ENCODE assay signal across 27 cellular contexts in the genomic region with DNA sequence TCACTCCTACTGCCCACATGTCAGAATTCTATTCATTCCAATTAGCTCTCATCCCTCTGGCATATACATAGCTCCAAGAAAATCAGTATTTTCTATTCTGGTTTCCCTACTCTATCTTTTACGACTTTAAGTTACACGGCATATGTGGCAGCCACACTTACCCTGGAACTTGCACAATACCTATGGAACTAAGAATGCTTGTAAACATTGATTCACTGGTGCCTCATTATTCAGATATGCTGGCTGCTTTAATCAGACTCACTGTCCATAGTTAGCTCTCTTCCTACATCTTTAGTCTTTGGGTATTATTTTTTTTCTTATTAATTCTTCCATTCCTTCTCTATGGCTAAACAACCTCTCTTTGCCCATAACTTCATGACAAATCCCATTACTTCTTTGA.
DNase-seq lines count a peak whose midpoint lies in the region; ATAC-seq and TF ChIP-seq lines count a peak whose summit lies in the region.
"Had no signal": no experiment of that assay in that cellular context is flagged by ENCODE, and none has a peak within 500 bp of the region (broad histone marks: within the 10 kb centered on the region; RNA-seq: fewer than 3 reads in every experiment).

No MANE protein-coding gene starts in this region.

- H3K27me3 Mint-ChIP-seq in HFFc6 (ENCODE audit: insufficient read depth), result no peaks in the 10 kb centered on the region
- H3K27me3 Mint-ChIP-seq: activated naive CD8-positive, alpha-beta T cell; CD8-positive, alpha-beta memory T cell; central memory CD8-positive, alpha-beta T cell; dendritic cell treated with granulocyte-macrophage colony-stimulating factor and Interleukin-4, amounts not matched to agents 40 ng/mL and 50 ng/mL, for 4 days had no signal

- TF ChIP-seq CTCF in AG09309 (IDR thresholded peaks at IDR 0.05; ENCODE audit: control insufficient read depth, insufficient read depth, low read depth, low read length, missing control alignments), result no peak
- no peak for TF ChIP-seq CTCF in HFFc6 (IDR thresholded peaks at IDR 0.05)
- TF ChIP-seq CTCF in brain microvascular endothelial cell (IDR thresholded peaks at IDR 0.05; ENCODE audit: low read depth, low read length, missing control alignments), result no peak
- no peak for TF ChIP-seq CTCF in foreskin keratinocyte (conservative IDR thresholded peaks at IDR 0.05)

- in situ Hi-C loops in brain microvascular endothelial cell (cut with HindIII; ENCODE audit: low pct_ligation_motif_present, low sequenced_read_pairs), result no loop called here

- no peaks in the 10 kb centered on the region for H3K9me3 Mint-ChIP-seq in HFFc6
- H3K9me3 Mint-ChIP-seq: dendritic cell treated with granulocyte-macrophage colony-stimulating factor and Interleukin-4, amounts not matched to agents 40 ng/mL and 50 ng/mL, for 4 days; nephron progenitor cell had no signal

- no peak overlapping the region for H3K4me3 Mint-ChIP-seq in HFFc6
- H3K4me3 Mint-ChIP-seq: activated naive CD8-positive, alpha-beta T cell; CD8-positive, alpha-beta memory T cell; central memory CD8-positive, alpha-beta T cell; dendritic cell treated with granulocyte-macrophage colony-stimulating factor and Interleukin-4, amounts not matched to agents 40 ng/mL and 50 ng/mL, for 4 days; nephron progenitor cell had no signal

- no peaks in the 10 kb centered on the region for H3K36me3 ChIP-seq in brain microvascular endothelial cell (replicated peaks)
- H3K36me3 ChIP-seq: BE2C, HAP-1, suprapubic skin had no signal

- H3K27ac ChIP-seq in brain microvascular endothelial cell (no peak overlapping the region), foreskin keratinocyte (no peak overlapping the region)
- H3K27ac ChIP-seq: A549, suprapubic skin had no signal

- no peaks in the 10 kb centered on the region for H3K27me3 ChIP-seq in brain microvascular endothelial cell (replicated peaks)
- no peaks in the 10 kb centered on the region for H3K27me3 ChIP-seq in foreskin keratinocyte
- H3K27me3 ChIP-seq: BE2C, suprapubic skin had no signal

- ATAC-seq in foreskin keratinocyte (no peak), GM18502 (IDR thresholded peaks at IDR 0.05; ENCODE audit: poor library complexity, unreplicated experiment) (no peak)
- ATAC-seq: A549 had no signal

- no peak overlapping the region for H3K27ac Mint-ChIP-seq in HFFc6
- H3K27ac Mint-ChIP-seq: activated naive CD8-positive, alpha-beta T cell; CD8-positive, alpha-beta memory T cell; dendritic cell treated with granulocyte-macrophage colony-stimulating factor and Interleukin-4, amounts not matched to agents 40 ng/mL and 50 ng/mL, for 4 days; nephron progenitor cell had no signal

- H3K4me3 ChIP-seq in AG09309 (ENCODE audit: control insufficient read depth, low read depth, low read length) (no peak overlapping the region), brain microvascular endothelial cell (ENCODE audit: low read depth, low read length) (no peak overlapping the region)
- H3K4me3 ChIP-seq: A549, HAP-1, suprapubic skin had no signal

- peak; percentile 68 for DNase-seq in AG09309 (ENCODE audit: low read depth)
- DNase-seq in HFFc6, result peak; percentile 60
- DNase-seq in brain microvascular endothelial cell, result peak; percentile 7
- peak; percentile 16 to 25 for DNase-seq in foreskin keratinocyte
- no peak for DNase-seq in stimulated activated CD8-positive, alpha-beta memory T cell treated with anti-CD3 and anti-CD28 coated beads, Interleukin-4, amount 100 ng/mL, for 48 hours
- no peak for DNase-seq in NK-92 treated with Interleukin-12 subunit alpha and Interleukin-12 subunit beta, amount 100 ng/mL, for 24 hours (lab: John Stamatoyannopoulos, UW)
- no peak for DNase-seq in HUDEP-2 (lab: John Stamatoyannopoulos, UW; ENCODE audit: unreplicated experiment in 76 of 76)
- DNase-seq: activated CD4-positive, alpha-beta T cell treated with anti-CD3 and anti-CD28 coated beads, Interleukin-2, amount 50 U/mL, for 1 hour; activated CD4-positive, CD25-positive, alpha-beta regulatory T cell; activated effector memory CD4-positive, alpha-beta T cell treated with anti-CD3 and anti-CD28 coated beads, Interleukin-2, amount 50 U/mL, for 16 hours; activated T-cell treated with anti-CD3 and anti-CD28 coated beads, Interleukin-2, amount 50 U/mL, for 1 hour; BE2C; CD8-positive, alpha-beta memory T cell; glutamatergic neuron; NCI-H1092 treated with DMSO at 0.1 percent for 48 hours; NCI-H187; NCI-H446 treated with DMSO at 0.1 percent for 48 hours; nephron progenitor cell; stimulated activated naive CD4-positive, alpha-beta T cell; T-helper 1 cell had no signal

- no peaks in the 10 kb centered on the region for H3K36me3 Mint-ChIP-seq in HFFc6 (ENCODE audit: low read depth)
- H3K36me3 Mint-ChIP-seq: activated naive CD8-positive, alpha-beta T cell; CD8-positive, alpha-beta memory T cell had no signal

- no peaks in the 10 kb centered on the region for H3K4me1 Mint-ChIP-seq in HFFc6 (ENCODE audit: low read depth)
- H3K4me1 Mint-ChIP-seq: CD8-positive, alpha-beta memory T cell; central memory CD8-positive, alpha-beta T cell; nephron progenitor cell had no signal

- H3K4me1 ChIP-seq in foreskin keratinocyte, result no peaks in the 10 kb centered on the region
- H3K4me1 ChIP-seq: A549, BE2C, HAP-1, suprapubic skin had no signal

Comparison
In these comparisons a context has a peak if more than half of its experiments do, and no peak if none do; other contexts are left out.
1. DNase-seq: peak in AG09309 (single experiment), HFFc6 (single experiment), brain microvascular endothelial cell (single experiment) and foreskin keratinocyte (2 of 2); none in stimulated activated CD8-positive, alpha-beta memory T cell treated with anti-CD3 and anti-CD28 coated beads, Interleukin-4, amount 100 ng/mL, for 48 hours (single experiment), NK-92 treated with Interleukin-12 subunit alpha and Interleukin-12 subunit beta, amount 100 ng/mL, for 24 hours (single experiment) and HUDEP-2 (0 of 76).